Comparison of ENCODE assay signal across 26 cellular contexts in genomic region chr4:99067617-99068016, GRCh38. TPM values are rescaled to one million over a fixed set of nuclear protein-coding genes. Genes with fewer than 3 reads are reported as not detected.
DNase-seq lines count a peak whose midpoint lies in the region; ATAC-seq and TF ChIP-seq lines count a peak whose summit lies in the region.
"Had no signal": no experiment of that assay in that cellular context is flagged by ENCODE, and none has a peak within 500 bp of the region (broad histone marks: within the 10 kb centered on the region; RNA-seq: fewer than 3 reads in every experiment).

No MANE protein-coding gene starts in this region.

- WGBS in liver = 38% methylated on average over 1 of the region's 1 CpG
- WGBS in smooth muscle cell (ENCODE audit: low lambda C conversion rate) = 36% methylated on average over 1 of the region's 1 CpG

- H3K36me3 ChIP-seq in liver (ENCODE audit: control insufficient read depth in 4 of 4, insufficient read depth in 3 of 4, low read depth in 1 of 4, low read length in 3 of 4) = peaks cover 3 to 16% (median 15%) of the 10 kb centered on the region in 4 donors
- H3K36me3 ChIP-seq in smooth muscle cell (ENCODE audit: low read depth) = peaks cover 6% of the 10 kb centered on the region
- peaks cover 4% of the 10 kb centered on the region for H3K36me3 ChIP-seq in CD8-positive, alpha-beta memory T cell (ENCODE audit: insufficient read depth, low read length)

- CTCF ChIA-PET in activated CD8-positive, alpha-beta T cell treated with anti-CD3 and anti-CD28 coated beads for 36 hours (lab: Charles Lee) = interaction anchor here (1.0 to 1.6 kb wide), 3 partner anchors 11 to 72 kb away, joined by 3 to 6 read pairs (median 4); partner anchors contain the start of gene METAP1
- CTCF ChIA-PET in activated CD8-positive, alpha-beta T cell treated with anti-CD3 and anti-CD28 coated beads, Interleukin-2, amount 10 ng/mL, durations not matched to agents 7 days and 5 days (lab: Charles Lee) = interaction anchor here (1.0 to 2.7 kb wide), 3 partner anchors 11 to 600 kb away, joined by 3 to 16 read pairs (median 14); partner anchors contain the start of gene METAP1
- CTCF ChIA-PET in CD8-positive, alpha-beta memory T cell (lab: Charles Lee) = interaction anchor here (1.3 to 1.7 kb wide), 2 partner anchors 11 to 12 kb away, joined by 3 to 7 read pairs; no protein-coding TSS in a partner anchor

- ATAC-seq in activated CD8-positive, alpha-beta T cell treated with anti-CD3 and anti-CD28 coated beads for 36 hours = no peak
- ATAC-seq in activated CD8-positive, alpha-beta T cell treated with anti-CD3 and anti-CD28 coated beads, Interleukin-2, amount 10 ng/mL, durations not matched to agents 7 days and 5 days = no peak
- ATAC-seq in activated T-helper 17 cell treated with anti-CD3 and anti-CD28 coated beads, Interleukin-2, amount 50 U/mL, for 72 hours (replicated peaks) = no peak
- ATAC-seq in HG03025 (IDR thresholded peaks at IDR 0.05; ENCODE audit: low FRiP score, unreplicated experiment) = no peak

- intact Hi-C loops in activated CD8-positive, alpha-beta T cell treated with anti-CD3 and anti-CD28 coated beads for 36 hours (cut with micrococcal nuclease) = no loop called here

- H3K27me3 Mint-ChIP-seq in activated CD8-positive, alpha-beta T cell treated with anti-CD3 and anti-CD28 coated beads for 36 hours = no peaks in the 10 kb centered on the region
- H3K27me3 Mint-ChIP-seq in activated CD8-positive, alpha-beta T cell treated with anti-CD3 and anti-CD28 coated beads, Interleukin-2, amount 10 ng/mL, durations not matched to agents 7 days and 5 days (ENCODE audit: low read depth) = no peaks in the 10 kb centered on the region
- H3K27me3 Mint-ChIP-seq in activated T-helper 17 cell treated with anti-CD3 and anti-CD28 coated beads, Interleukin-2, amount 50 U/mL, for 72 hours = no peaks in the 10 kb centered on the region
- H3K27me3 Mint-ChIP-seq in CD8-positive, alpha-beta memory T cell = no peaks in the 10 kb centered on the region
- H3K27me3 Mint-ChIP-seq: IgD-negative memory B cell had no signal

- H3K27me3 ChIP-seq in liver (ENCODE audit: control insufficient read depth in 4 of 4, insufficient read depth in 4 of 4, low read length in 3 of 4) (no peaks in the 10 kb centered on the region), smooth muscle cell (ENCODE audit: low read depth) (no peaks in the 10 kb centered on the region)
- no peaks in the 10 kb centered on the region for H3K27me3 ChIP-seq in CD8-positive, alpha-beta memory T cell (ENCODE audit: insufficient read depth, low read length, poor library complexity, severe bottlenecking)
- H3K27me3 ChIP-seq: BE2C had no signal

- no peak overlapping the region for H3K27ac ChIP-seq in liver (ENCODE audit: low read depth in 1 of 2, low read length in 2 of 2)
- peak overlapping the region; percentile 4 for H3K27ac ChIP-seq in smooth muscle cell (ENCODE audit: low read depth)
- H3K27ac ChIP-seq in CD8-positive, alpha-beta memory T cell (ENCODE audit: low read depth, low read length) = no peak overlapping the region
- H3K27ac ChIP-seq: KMS-11, PC-9 had no signal

- H3K79me2 ChIP-seq in smooth muscle cell (ENCODE audit: low read depth) = no peaks in the 10 kb centered on the region

- H3K9me3 ChIP-seq in liver (ENCODE audit: control insufficient read depth in 4 of 4, low read length in 3 of 4) = no peaks in the 10 kb centered on the region
- no peaks in the 10 kb centered on the region for H3K9me3 ChIP-seq in smooth muscle cell (replicated peaks; ENCODE audit: low read depth)
- no peaks in the 10 kb centered on the region for H3K9me3 ChIP-seq in CD8-positive, alpha-beta memory T cell (ENCODE audit: low read length)
- H3K9me3 ChIP-seq: BE2C had no signal

- H3K4me2 ChIP-seq in smooth muscle cell = no peak overlapping the region
- H3K4me2 ChIP-seq: KMS-11, PC-9 had no signal

- H3K36me3 Mint-ChIP-seq in activated CD8-positive, alpha-beta T cell treated with anti-CD3 and anti-CD28 coated beads for 36 hours (ENCODE audit: low read depth) = peaks cover 45% of the 10 kb centered on the region
- H3K36me3 Mint-ChIP-seq in activated CD8-positive, alpha-beta T cell treated with anti-CD3 and anti-CD28 coated beads, Interleukin-2, amount 10 ng/mL, durations not matched to agents 7 days and 5 days (ENCODE audit: low read depth) = peaks cover 59% of the 10 kb centered on the region
- peaks cover 64% of the 10 kb centered on the region for H3K36me3 Mint-ChIP-seq in activated T-helper 17 cell treated with anti-CD3 and anti-CD28 coated beads, Interleukin-2, amount 50 U/mL, for 72 hours (ENCODE audit: low read depth)
- peaks cover 5 to 56% (median 19%) of the 10 kb centered on the region in 3 donors for H3K36me3 Mint-ChIP-seq in CD8-positive, alpha-beta memory T cell

- POLR2A ChIA-PET in activated CD8-positive, alpha-beta T cell treated with anti-CD3 and anti-CD28 coated beads for 36 hours (lab: Charles Lee) = interaction anchor here (0.8 kb wide), 1 partner anchor 72 kb away, joined by 3 read pairs; the partner anchor contains the start of gene METAP1
- POLR2A ChIA-PET in activated CD8-positive, alpha-beta T cell treated with anti-CD3 and anti-CD28 coated beads, Interleukin-2, amount 10 ng/mL, durations not matched to agents 7 days and 5 days (lab: Charles Lee) = no interaction called here
- POLR2A ChIA-PET in CD8-positive, alpha-beta memory T cell (lab: Charles Lee) = no interaction called here

- H4K20me1 ChIP-seq in smooth muscle cell (ENCODE audit: low read depth) = no peaks in the 10 kb centered on the region

- no peak overlapping the region for H3K4me3 Mint-ChIP-seq in activated CD8-positive, alpha-beta T cell treated with anti-CD3 and anti-CD28 coated beads for 36 hours
- H3K4me3 Mint-ChIP-seq in activated CD8-positive, alpha-beta T cell treated with anti-CD3 and anti-CD28 coated beads, Interleukin-2, amount 10 ng/mL, durations not matched to agents 7 days and 5 days = no peak overlapping the region
- H3K4me3 Mint-ChIP-seq in activated T-helper 17 cell treated with anti-CD3 and anti-CD28 coated beads, Interleukin-2, amount 50 U/mL, for 72 hours = no peak overlapping the region
- no peak overlapping the region for H3K4me3 Mint-ChIP-seq in CD8-positive, alpha-beta memory T cell
- H3K4me3 Mint-ChIP-seq: CD14-positive monocyte, IgD-negative memory B cell had no signal

- H3K4me3 ChIP-seq in liver (ENCODE audit: low read depth in 1 of 3, low read length in 3 of 3) = no peak overlapping the region
- no peak overlapping the region for H3K4me3 ChIP-seq in smooth muscle cell
- no peak overlapping the region for H3K4me3 ChIP-seq in CD8-positive, alpha-beta memory T cell (ENCODE audit: low read length)
- H3K4me3 ChIP-seq: PC-9 had no signal

- peaks cover 3% of the 10 kb centered on the region for H3K9me3 Mint-ChIP-seq in activated CD8-positive, alpha-beta T cell treated with anti-CD3 and anti-CD28 coated beads for 36 hours
- no peaks in the 10 kb centered on the region for H3K9me3 Mint-ChIP-seq in activated CD8-positive, alpha-beta T cell treated with anti-CD3 and anti-CD28 coated beads, Interleukin-2, amount 10 ng/mL, durations not matched to agents 7 days and 5 days (ENCODE audit: insufficient read depth)
- no peaks in the 10 kb centered on the region for H3K9me3 Mint-ChIP-seq in activated T-helper 17 cell treated with anti-CD3 and anti-CD28 coated beads, Interleukin-2, amount 50 U/mL, for 72 hours
- peaks cover 0 to 2% (median 0%) of the 10 kb centered on the region in 5 donors for H3K9me3 Mint-ChIP-seq in CD8-positive, alpha-beta memory T cell
- H3K9me3 Mint-ChIP-seq: IgD-negative memory B cell had no signal

- peak overlapping the region; percentile 36 for H3K27ac Mint-ChIP-seq in activated CD8-positive, alpha-beta T cell treated with anti-CD3 and anti-CD28 coated beads for 36 hours
- H3K27ac Mint-ChIP-seq in activated CD8-positive, alpha-beta T cell treated with anti-CD3 and anti-CD28 coated beads, Interleukin-2, amount 10 ng/mL, durations not matched to agents 7 days and 5 days = no peak overlapping the region
- peak overlapping the region; percentile 19 for H3K27ac Mint-ChIP-seq in activated T-helper 17 cell treated with anti-CD3 and anti-CD28 coated beads, Interleukin-2, amount 50 U/mL, for 72 hours
- H3K27ac Mint-ChIP-seq in CD8-positive, alpha-beta memory T cell = peak overlapping the region in 3 of 8 donors; percentile 3 to 54 (median 17)
- H3K27ac Mint-ChIP-seq: CD14-positive monocyte, IgD-negative memory B cell had no signal

- peaks cover 0 to 12% (median 4%) of the 10 kb centered on the region in 4 donors for H3K4me1 ChIP-seq in liver (ENCODE audit: control insufficient read depth in 4 of 4, insufficient read depth in 4 of 4, low read length in 3 of 4)
- H3K4me1 ChIP-seq in smooth muscle cell (ENCODE audit: low read depth) = no peaks in the 10 kb centered on the region
- H3K4me1 ChIP-seq in CD8-positive, alpha-beta memory T cell (ENCODE audit: insufficient read depth, low read length) = no peaks in the 10 kb centered on the region
- H3K4me1 ChIP-seq: BE2C had no signal

- no peak for DNase-seq in activated CD8-positive, alpha-beta T cell treated with anti-CD3 and anti-CD28 coated beads for 36 hours
- DNase-seq in activated CD8-positive, alpha-beta T cell treated with anti-CD3 and anti-CD28 coated beads, Interleukin-2, amount 10 ng/mL, durations not matched to agents 7 days and 5 days = no peak
- no peak for DNase-seq in smooth muscle cell (lab: John Stamatoyannopoulos, UW; ENCODE audit: unreplicated experiment)
- DNase-seq in CD8-positive, alpha-beta memory T cell = no peak
- DNase-seq: 8988T; ACHN; BE2C; Calu3; DMS79 treated with DMSO at 0.1 percent for 48 hours; GF-D8; GOT3; HCEC 1CT; MM.1S; NCI-H2029 treated with DMSO at 0.1 percent for 48 hours; NCI-H446 treated with DMSO at 0.1 percent for 48 hours; NCI-H526; NCI-H82; NK-92 treated with Interleukin-12 subunit alpha and Interleukin-12 subunit beta, amount 100 ng/mL, for 24 hours; PC-9; Right ventricle myocardium superior had no signal

- no peak for TF ChIP-seq CTCF in activated CD8-positive, alpha-beta T cell treated with anti-CD3 and anti-CD28 coated beads for 36 hours (IDR thresholded peaks at IDR 0.05)
- TF ChIP-seq CTCF in liver (IDR thresholded peaks at IDR 0.05; ENCODE audit: low read depth, low read length, missing input control) (no peak), smooth muscle cell (IDR thresholded peaks at IDR 0.05; ENCODE audit: borderline replicate concordance, insufficient read depth, poor library complexity, severe bottlenecking) (no peak)

- H3F3A ChIP-seq in smooth muscle cell (ENCODE audit: low read depth) = peaks cover 10% of the 10 kb centered on the region

- no peaks in the 10 kb centered on the region for H3K4me1 Mint-ChIP-seq in activated CD8-positive, alpha-beta T cell treated with anti-CD3 and anti-CD28 coated beads for 36 hours (ENCODE audit: low read depth)
- H3K4me1 Mint-ChIP-seq in activated CD8-positive, alpha-beta T cell treated with anti-CD3 and anti-CD28 coated beads, Interleukin-2, amount 10 ng/mL, durations not matched to agents 7 days and 5 days (ENCODE audit: low read depth) = no peaks in the 10 kb centered on the region
- H3K4me1 Mint-ChIP-seq in activated T-helper 17 cell treated with anti-CD3 and anti-CD28 coated beads, Interleukin-2, amount 50 U/mL, for 72 hours = peaks cover 4% of the 10 kb centered on the region
- peaks cover 0 to 2% (median 0%) of the 10 kb centered on the region in 3 donors for H3K4me1 Mint-ChIP-seq in CD8-positive, alpha-beta memory T cell
- H3K4me1 Mint-ChIP-seq: CD14-positive monocyte, IgD-negative memory B cell had no signal

- peak in 1 of 2 donors; percentile 4 for TF ChIP-seq RAD21 in liver (IDR thresholded peaks at IDR 0.05)

- no peak overlapping the region for H2AFZ ChIP-seq in smooth muscle cell (ENCODE audit: low read depth)
- H2AFZ ChIP-seq: PC-9 had no signal

- no peak overlapping the region for H3K9ac ChIP-seq in liver (ENCODE audit: low read depth in 1 of 2, low read length in 2 of 2)
- H3K9ac ChIP-seq in smooth muscle cell (ENCODE audit: low read depth) = no peak overlapping the region
- H3K9ac ChIP-seq: KMS-11 had no signal

RNA-seq across cellular contexts. Expression of gene ADH5, which starts 21.0 kb away (rescaled TPM):
- total RNA-seq in activated CD8-positive, alpha-beta T cell treated with anti-CD3 and anti-CD28 coated beads for 36 hours = 100 to 1,000 TPM; 114 to 118 TPM
- 100 to 1,000 TPM; 107 to 113 TPM for total RNA-seq in activated CD8-positive, alpha-beta T cell treated with anti-CD3 and anti-CD28 coated beads, Interleukin-2, amount 10 ng/mL, durations not matched to agents 7 days and 5 days
- 100 to 1,000 TPM in 1 of 2 donors, 10 to 100 TPM in 1; 96.4 to 114 TPM for total RNA-seq in activated T-helper 17 cell treated with anti-CD3 and anti-CD28 coated beads, Interleukin-2, amount 50 U/mL, for 72 hours
- total RNA-seq in liver (100 to 1,000 TPM; 113 to 127 TPM), smooth muscle cell (128 and 132 TPM in 2 replicates)
- polyA plus RNA-seq in liver (100 to 1,000 TPM in 1 of 2 donors, 10 to 100 TPM in 1; 90.4 to 190 TPM), smooth muscle cell (137 and 150 TPM in 2 replicates)
- total RNA-seq in CD8-positive, alpha-beta memory T cell = 100 to 1,000 TPM; 113 to 116 TPM
- polyA plus RNA-seq in CD8-positive, alpha-beta memory T cell = 127 TPM
